Comparison of ENCODE assay signal across 15 cellular contexts in genomic region chr5:111453290-111453689, GRCh38. TPM values are rescaled to one million over a fixed set of nuclear protein-coding genes. Genes with fewer than 3 reads are reported as not detected.
DNase-seq lines count a peak whose midpoint lies in the region; ATAC-seq and TF ChIP-seq lines count a peak whose summit lies in the region.
"Had no signal": no experiment of that assay in that cellular context is flagged by ENCODE, and none has a peak within 500 bp of the region (broad histone marks: within the 10 kb centered on the region; RNA-seq: fewer than 3 reads in every experiment).

No MANE protein-coding gene starts in this region.

- ATAC-seq in omental fat pad (ENCODE audit: low FRiP score) (peak; percentile 23), HG02884 (IDR thresholded peaks at IDR 0.05; ENCODE audit: unreplicated experiment) (no peak), GM18868 (IDR thresholded peaks at IDR 0.05; ENCODE audit: unreplicated experiment) (no peak)
- ATAC-seq: left lung, natural killer cell had no signal

- TF ChIP-seq CTCF in chondrocyte (IDR thresholded peaks at IDR 0.05) (no peak), omental fat pad (IDR thresholded peaks at IDR 0.05) (no peak)

- H3K27ac Mint-ChIP-seq in activated CD4-positive, alpha-beta T cell treated with anti-CD3 and anti-CD28 coated beads, Interleukin-2, amount 10 ng/mL, durations not matched to agents 24 days and 14 days = peak overlapping the region; percentile 53
- H3K27ac Mint-ChIP-seq in chondrocyte (ENCODE audit: unreplicated experiment) = peak overlapping the region; percentile 61
- H3K27ac Mint-ChIP-seq: activated CD4-positive, alpha-beta T cell treated with anti-CD3 and anti-CD28 coated beads, Interleukin-2, amount 10 ng/mL, durations not matched to agents 7 days and 5 days; activated T-helper 1 cell treated with anti-CD3 and anti-CD28 coated beads, Interleukin-12 subunit alpha, Interleukin-12 subunit beta, Interleukin-2, Interleukin-4 antibody, amounts not matched to agents 30 ng/mL and 10 ng/mL and 1 ng/mL, durations not matched to agents 14 hours and 24 hours and 36 hours; natural killer cell; T-helper 2 cell treated with Interferon-gamma antibody and Interleukin-4, amounts not matched to agents 5 μg/mL and 100 μg/mL, for 36 hours had no signal

- H3K36me3 Mint-ChIP-seq in activated CD4-positive, alpha-beta T cell treated with anti-CD3 and anti-CD28 coated beads, Interleukin-2, amount 10 ng/mL, durations not matched to agents 24 days and 14 days (ENCODE audit: low read depth) = peaks cover 31% of the 10 kb centered on the region
- no peaks in the 10 kb centered on the region for H3K36me3 Mint-ChIP-seq in chondrocyte (ENCODE audit: low read depth)
- H3K36me3 Mint-ChIP-seq: natural killer cell had no signal

- no peaks in the 10 kb centered on the region for H3K27me3 Mint-ChIP-seq in activated CD4-positive, alpha-beta T cell treated with anti-CD3 and anti-CD28 coated beads, Interleukin-2, amount 10 ng/mL, durations not matched to agents 24 days and 14 days
- H3K27me3 Mint-ChIP-seq in chondrocyte (ENCODE audit: low read depth) = no peaks in the 10 kb centered on the region
- H3K27me3 Mint-ChIP-seq: activated CD4-positive, alpha-beta T cell treated with anti-CD3 and anti-CD28 coated beads, Interleukin-2, amount 10 ng/mL, durations not matched to agents 7 days and 5 days had no signal

- H3K4me1 Mint-ChIP-seq in activated CD4-positive, alpha-beta T cell treated with anti-CD3 and anti-CD28 coated beads, Interleukin-2, amount 10 ng/mL, durations not matched to agents 24 days and 14 days = no peaks in the 10 kb centered on the region
- peaks cover 18% of the 10 kb centered on the region for H3K4me1 Mint-ChIP-seq in chondrocyte (ENCODE audit: low read depth)
- H3K4me1 Mint-ChIP-seq: activated CD4-positive, alpha-beta T cell treated with anti-CD3 and anti-CD28 coated beads, Interleukin-2, amount 10 ng/mL, durations not matched to agents 7 days and 5 days; natural killer cell had no signal

- DNase-seq in activated CD4-positive, alpha-beta T cell treated with anti-CD3 and anti-CD28 coated beads, Interleukin-2, amount 10 ng/mL, durations not matched to agents 24 days and 14 days = no peak
- DNase-seq in activated CD4-positive, alpha-beta T cell treated with anti-CD3 and anti-CD28 coated beads, Interleukin-2, amount 50 U/mL, for 4 hours = no peak
- peak; percentile 65 for DNase-seq in NCI-H69 (lab: John Stamatoyannopoulos, UW)
- no peak for DNase-seq in chondrocyte (ENCODE audit: low spot score)
- no peak for DNase-seq in omental fat pad (ENCODE audit: low spot score)
- DNase-seq in posterior vena cava (ENCODE audit: low spot score) = no peak
- DNase-seq: activated CD4-positive, alpha-beta T cell treated with anti-CD3 and anti-CD28 coated beads, Interleukin-2, amount 10 ng/mL, durations not matched to agents 7 days and 5 days; Caco-2; left lung; MM.1S; natural killer cell had no signal

- H3K4me3 Mint-ChIP-seq in activated CD4-positive, alpha-beta T cell treated with anti-CD3 and anti-CD28 coated beads, Interleukin-2, amount 10 ng/mL, durations not matched to agents 24 days and 14 days = no peak overlapping the region
- H3K4me3 Mint-ChIP-seq in chondrocyte (ENCODE audit: unreplicated experiment) = no peak overlapping the region
- H3K4me3 Mint-ChIP-seq: activated CD4-positive, alpha-beta T cell treated with anti-CD3 and anti-CD28 coated beads, Interleukin-2, amount 10 ng/mL, durations not matched to agents 7 days and 5 days; activated T-helper 1 cell treated with anti-CD3 and anti-CD28 coated beads, Interleukin-12 subunit alpha, Interleukin-12 subunit beta, Interleukin-2, Interleukin-4 antibody, amounts not matched to agents 30 ng/mL and 10 ng/mL and 1 ng/mL, durations not matched to agents 14 hours and 24 hours and 36 hours; natural killer cell; T-helper 2 cell treated with Interferon-gamma antibody and Interleukin-4, amounts not matched to agents 5 μg/mL and 100 μg/mL, for 36 hours had no signal

- no peaks in the 10 kb centered on the region for H3K9me3 Mint-ChIP-seq in activated CD4-positive, alpha-beta T cell treated with anti-CD3 and anti-CD28 coated beads, Interleukin-2, amount 10 ng/mL, durations not matched to agents 24 days and 14 days
- H3K9me3 Mint-ChIP-seq in chondrocyte (ENCODE audit: low read depth) = no peaks in the 10 kb centered on the region
- H3K9me3 Mint-ChIP-seq: activated CD4-positive, alpha-beta T cell treated with anti-CD3 and anti-CD28 coated beads, Interleukin-2, amount 10 ng/mL, durations not matched to agents 7 days and 5 days; activated T-helper 1 cell treated with anti-CD3 and anti-CD28 coated beads, Interleukin-12 subunit alpha, Interleukin-12 subunit beta, Interleukin-2, Interleukin-4 antibody, amounts not matched to agents 30 ng/mL and 10 ng/mL and 1 ng/mL, durations not matched to agents 14 hours and 24 hours and 36 hours; natural killer cell; T-helper 2 cell treated with Interferon-gamma antibody and Interleukin-4, amounts not matched to agents 5 μg/mL and 100 μg/mL, for 36 hours had no signal

- intact Hi-C loops in activated CD4-positive, alpha-beta T cell treated with anti-CD3 and anti-CD28 coated beads, Interleukin-2, amount 10 ng/mL, durations not matched to agents 24 days and 14 days (cut with micrococcal nuclease) = no loop called here
- intact Hi-C loops in posterior vena cava (cut with DNase I) = no loop called here

RNA-seq across cellular contexts. Expression of gene STARD4, which starts 59.0 kb away (rescaled TPM):
- 118 and 122 TPM in 2 replicates for total RNA-seq in activated CD4-positive, alpha-beta T cell treated with anti-CD3 and anti-CD28 coated beads, Interleukin-2, amount 10 ng/mL, durations not matched to agents 24 days and 14 days
- total RNA-seq in chondrocyte (47.7 to 70.9 TPM (median 69.6 TPM) in 3 replicates), omental fat pad (10 to 100 TPM in 3 of 4 donors, 1 to 10 TPM in 1; 7.3 to 27.3 (median 13.5) TPM), posterior vena cava (10 to 100 TPM; 18.0 to 21.9 TPM)
